1 cellular context compared by ENCODE assay signal in the genomic region with DNA sequence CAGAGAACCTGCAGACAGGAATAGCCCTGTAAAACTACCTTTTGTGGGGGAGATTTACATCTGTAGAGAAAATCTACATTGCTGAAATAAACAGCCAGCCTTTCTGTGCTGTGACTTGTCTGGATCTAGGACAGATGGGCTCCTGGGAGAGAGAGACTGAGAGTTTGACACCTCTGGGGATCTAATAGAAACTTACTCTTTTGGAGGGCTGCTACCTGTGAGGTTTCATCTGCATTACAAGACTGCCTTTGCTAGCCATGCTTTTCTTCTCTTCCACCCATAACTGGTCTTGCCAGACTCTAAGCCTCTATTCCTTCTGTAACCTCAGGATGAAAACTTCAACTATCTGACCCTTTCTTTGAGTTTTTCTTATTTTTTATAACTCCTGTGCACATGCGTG.
TF ChIP-seq lines count a peak whose summit lies in the region.

No MANE protein-coding gene starts in this region.

TF ChIP-seq in GM12878, 131 proteins besides CTCF, POLR2A, EP300 and RAD21 (continued from another document):
- TF ChIP-seq SRF (IDR thresholded peaks at IDR 0.05; ENCODE audit: low read depth in 2 of 2, low read length in 2 of 2) (no peak), KLF5 (IDR thresholded peaks at IDR 0.05; ENCODE audit: partially characterized antibody) (no peak), DPF2 (IDR thresholded peaks at IDR 0.05) (no peak), EZH2 (IDR thresholded peaks at IDR 0.05; ENCODE audit: borderline replicate concordance, control insufficient read depth, low read depth, low read length) (no peak), LARP7 (IDR thresholded peaks at IDR 0.05) (no peak), ZSCAN29 (IDR thresholded peaks at IDR 0.05) (no peak), HDGF (IDR thresholded peaks at IDR 0.05) (no peak), NBN (IDR thresholded peaks at IDR 0.05) (no peak), NFXL1 (IDR thresholded peaks at IDR 0.05; ENCODE audit: borderline replicate concordance) (no peak)
